ENCODE assay signal across 1 cellular context in genomic region chr9:75667155-75667554, GRCh38.
TF ChIP-seq lines count a peak whose summit lies in the region.

No MANE protein-coding gene starts in this region.

TF ChIP-seq in HepG2, 621 proteins besides CTCF, POLR2A, EP300 and RAD21 (continued from another document):
- no peak for TF ChIP-seq ZBED4 (CRISPR knock-in tag; IDR thresholded peaks at IDR 0.05; ENCODE audit: borderline replicate concordance)
- no peak for TF ChIP-seq ZNF431 (CRISPR knock-in tag; IDR thresholded peaks at IDR 0.05; ENCODE audit: borderline replicate concordance, low read depth)
- TF ChIP-seq ZNF614 (CRISPR knock-in tag; IDR thresholded peaks at IDR 0.05; ENCODE audit: borderline replicate concordance): no peak
- no peak for TF ChIP-seq SNAPC2 (CRISPR knock-in tag; IDR thresholded peaks at IDR 0.05)
